24 cellular contexts compared by ENCODE assay signal in genomic region chr2:237446333-237446654, GRCh38. TPM values are rescaled to one million over a fixed set of nuclear protein-coding genes. Genes with fewer than 3 reads are reported as not detected.
DNase-seq lines count a peak whose midpoint lies in the region; ATAC-seq and TF ChIP-seq lines count a peak whose summit lies in the region.
"Had no signal": no experiment of that assay in that cellular context is flagged by ENCODE, and none has a peak within 500 bp of the region (broad histone marks: within the 10 kb centered on the region; RNA-seq: fewer than 3 reads in every experiment).

No MANE protein-coding gene starts in this region.

- intact Hi-C loops in left ventricle myocardium inferior (cut with micrococcal nuclease) (no loop called here), left cardiac atrium (cut with DNase I) (no loop called here), vagina (cut with DNase I) (no loop called here)

- H3K36me3 ChIP-seq in left ventricle myocardium inferior (no peaks in the 10 kb centered on the region), vagina (no peaks in the 10 kb centered on the region)
- H3K36me3 ChIP-seq: BE2C, HAP-1, MG63 had no signal

- peaks cover 3% of the 10 kb centered on the region for H3K9me3 Mint-ChIP-seq in nephron progenitor cell

- peaks cover 4% of the 10 kb centered on the region for H3K27me3 Mint-ChIP-seq in nephron progenitor cell (ENCODE audit: low read depth, poor library complexity)

- peak overlapping the region; percentile 96 for H3K27ac Mint-ChIP-seq in nephron progenitor cell

- peaks cover 9% of the 10 kb centered on the region for H3K27me3 ChIP-seq in left ventricle myocardium inferior (ENCODE audit: low read depth)
- no peaks in the 10 kb centered on the region for H3K27me3 ChIP-seq in vagina
- H3K27me3 ChIP-seq: BE2C, MG63 had no signal

- H3K4me1 ChIP-seq in left ventricle myocardium inferior (peaks cover 34% of the 10 kb centered on the region), vagina (peaks cover 38% of the 10 kb centered on the region)
- H3K4me1 ChIP-seq: HAP-1 had no signal

- H3K4me1 Mint-ChIP-seq in nephron progenitor cell, result peaks cover 63% of the 10 kb centered on the region

- TF ChIP-seq POLR2A in vagina (IDR thresholded peaks at IDR 0.05), result no peak

- DNase-seq in left ventricle myocardium inferior (no peak), left cardiac atrium (no peak), fibroblast of pulmonary artery (ENCODE audit: low read depth) (peak; percentile 59), nephron progenitor cell (no peak), vagina (ENCODE audit: extremely low spot score in 2 of 2) (no peak), HCEC 1CT (no peak), anterior cingulate cortex (lab: John Stamatoyannopoulos, UW) (no peak), inferior parietal cortex (ENCODE audit: extremely low spot score) (no peak)
- DNase-seq: BE2C, DMS53, GDM1, MG63, NCI-H1417 treated with DMSO at 0.1 percent for 48 hours, NCI-H187, NCI-H446, NCI-H526, OCI-M1, RPMI8226, SIG-M5 had no signal

- no peaks in the 10 kb centered on the region for H3K36me3 Mint-ChIP-seq in nephron progenitor cell (ENCODE audit: low read depth)

- ATAC-seq in left cardiac atrium, result no peak
- ATAC-seq: HepG2, K562 had no signal

- no peak for TF ChIP-seq CTCF in left ventricle myocardium inferior (IDR thresholded peaks at IDR 0.05; ENCODE audit: borderline replicate concordance)
- TF ChIP-seq CTCF in fibroblast of pulmonary artery (IDR thresholded peaks at IDR 0.05; ENCODE audit: low read length, missing control alignments), result no peak
- no peak for TF ChIP-seq CTCF in nephron progenitor cell (IDR thresholded peaks at IDR 0.05)
- TF ChIP-seq CTCF in vagina (IDR thresholded peaks at IDR 0.05), result no peak

- H3K9me3 ChIP-seq in left ventricle myocardium inferior (replicated peaks) (no peaks in the 10 kb centered on the region), vagina (no peaks in the 10 kb centered on the region)
- H3K9me3 ChIP-seq: BE2C, HAP-1, MG63 had no signal

- no peak overlapping the region for H3K4me3 Mint-ChIP-seq in nephron progenitor cell

- H3K4me3 ChIP-seq in left ventricle myocardium inferior (no peak overlapping the region), fibroblast of pulmonary artery (replicated peaks; ENCODE audit: low read depth, low read length) (no peak overlapping the region), vagina (no peak overlapping the region)
- H3K4me3 ChIP-seq: HAP-1, K562, MG63 had no signal

- H3K27ac ChIP-seq in left ventricle myocardium inferior (replicated peaks), result peak overlapping the region; percentile 39
- peak overlapping the region; percentile 92 for H3K27ac ChIP-seq in vagina
- H3K27ac ChIP-seq: HL-60 had no signal

RNA-seq across cellular contexts. Expression of gene COL6A3, which starts 32.3 kb away (rescaled TPM):
- total RNA-seq in left ventricle myocardium inferior (57.1 TPM), left cardiac atrium (100 to 1,000 TPM; 145 to 186 TPM), vagina (315 TPM)
- total RNA-seq: HepG2, HT-29 had no signal

RNA-seq across cellular contexts. Expression of gene MLPH, which starts 40.8 kb away (rescaled TPM):
- total RNA-seq in left ventricle myocardium inferior, result 73.5 TPM
- total RNA-seq in left cardiac atrium, result 100 to 1,000 TPM in 1 of 2 donors, 10 to 100 TPM in 1; 91.5 to 121 TPM
- 34.6 TPM for total RNA-seq in vagina
- total RNA-seq: HepG2 had no signal
